Comparison of ENCODE assay signal across 21 cellular contexts in the genomic region with DNA sequence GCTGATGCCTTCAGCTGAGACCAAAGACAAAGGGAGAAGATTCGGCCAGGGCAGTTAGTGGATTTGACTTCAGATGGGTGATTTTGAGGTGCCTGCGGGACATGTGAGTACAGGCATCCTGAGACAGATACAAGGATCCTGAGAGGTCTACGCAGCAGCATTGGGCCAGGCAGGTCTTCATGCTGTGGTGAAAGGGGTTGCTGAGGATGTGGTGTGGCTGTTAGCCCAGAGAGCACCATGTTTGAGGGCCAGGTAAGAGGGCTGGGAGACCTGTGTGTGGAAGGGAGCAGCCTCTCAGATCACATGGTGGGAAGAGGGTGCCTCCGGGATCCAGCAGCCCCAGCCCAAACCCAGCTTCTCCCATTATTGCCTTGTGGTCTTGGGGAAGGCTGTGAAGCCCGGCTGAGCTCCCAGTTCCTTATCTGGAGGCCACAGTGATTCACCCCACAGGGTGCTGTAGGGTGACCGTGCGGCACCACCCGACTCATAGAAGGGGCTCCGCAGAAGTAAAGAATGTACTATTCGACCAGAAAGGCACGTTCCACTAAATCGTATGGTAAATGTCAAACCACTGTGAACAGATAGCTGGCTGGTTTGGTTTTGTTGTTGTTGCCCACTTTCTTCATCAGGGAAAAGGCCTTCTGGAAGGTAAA. TPM values are rescaled to one million over a fixed set of nuclear protein-coding genes. Genes with fewer than 3 reads are reported as not detected.
DNase-seq lines count a peak whose midpoint lies in the region; ATAC-seq, FAIRE-seq and TF ChIP-seq lines count a peak whose summit lies in the region.
"Had no signal": no experiment of that assay in that cellular context is flagged by ENCODE, and none has a peak within 500 bp of the region (broad histone marks: within the 10 kb centered on the region; RNA-seq: fewer than 3 reads in every experiment).

No MANE protein-coding gene starts in this region.

- H3K27me3 ChIP-seq in GM23248 (replicated peaks; ENCODE audit: insufficient read depth), result no peaks in the 10 kb centered on the region
- H3K27me3 ChIP-seq: foreskin keratinocyte had no signal

- H3K36me3 ChIP-seq in GM23248 (ENCODE audit: low read depth), result peaks cover 12% of the 10 kb centered on the region; the same call in 1 of the 2 replicates

- no peak overlapping the region for H3K4me2 ChIP-seq in GM23248 (ENCODE audit: unreplicated experiment)

- no peaks in the 10 kb centered on the region for H3F3A ChIP-seq in GM23248 (ENCODE audit: insufficient read depth)

- no peak overlapping the region for H3K27ac ChIP-seq in GM23248
- H3K27ac ChIP-seq: C4-2B, foreskin keratinocyte had no signal

- FAIRE-seq in D721Med (lab: Jason Lieb, UNC), result no peak

- H3K9me3 ChIP-seq in GM23248 (ENCODE audit: low read depth), result no peaks in the 10 kb centered on the region

- in situ Hi-C loops in GM23248 (cut with MboI), result no loop called here

- no peaks in the 10 kb centered on the region for H3K4me1 ChIP-seq in GM23248 (ENCODE audit: insufficient read depth)
- H3K4me1 ChIP-seq: foreskin keratinocyte had no signal

- DNase-seq in activated naive CD8-positive, alpha-beta T cell treated with anti-CD3 and anti-CD28 coated beads for 36 hours, result no peak
- DNase-seq in activated naive CD8-positive, alpha-beta T cell treated with anti-CD3 and anti-CD28 coated beads, Interleukin-2, amount 50 U/mL, for 24 hours, result no peak
- DNase-seq in activated T-helper 1 cell treated with anti-CD3 and anti-CD28 coated beads, Interleukin-12 subunit alpha, Interleukin-12 subunit beta, Interleukin-2, Interleukin-4 antibody, amounts not matched to agents 30 ng/mL and 10 ng/mL and 1 ng/mL, durations not matched to agents 14 hours and 24 hours and 36 hours (ENCODE audit: low spot score), result no peak
- DNase-seq in hepatic stellate cell (ENCODE audit: low spot score), result peak; percentile 68
- DNase-seq in stimulated activated naive B cell treated with anti-CD40 and anti-IgM and Interleukin-4, amounts not matched to agents 10 μg/mL and 1 μg/mL and 100 μg/mL, for 72 hours, result no peak
- no peak for DNase-seq in NCI-H1092 treated with DMSO at 0.1 percent for 48 hours (lab: John Stamatoyannopoulos, UW)
- no peak for DNase-seq in GM23248
- DNase-seq in D721Med (ENCODE audit: insufficient read length, low spot score), result no peak
- DNase-seq: activated CD4-positive, alpha-beta T cell treated with anti-CD3 and anti-CD28 coated beads for 4 hours; activated CD8-positive, alpha-beta memory T cell treated with anti-CD3 and anti-CD28 coated beads, Interleukin-2, amount 50 U/mL, for 4 hours; activated effector memory CD4-positive, alpha-beta T cell treated with anti-CD3 and anti-CD28 coated beads, Interleukin-2, amount 50 U/mL, for 16 hours; cerebellar nuclear complex; erythroblast; foreskin keratinocyte; HCEC 1CT; islet precursor cell; MM.1S; NCI-H1436; NCI-H510A treated with DMSO at 0.1 percent for 48 hours; stimulated activated CD4-positive, alpha-beta T cell treated with anti-CD3 and anti-CD28 coated beads, Interleukin-4, amount 100 ng/mL, for 4 hours had no signal

- no peak overlapping the region for H3K4me3 ChIP-seq in GM23248

- 85 to 89% methylated on average over 12 of the region's 12 CpGs for WGBS in GM23248 (ENCODE audit: low coverage in 1 of 2, low lambda C conversion rate in 2 of 2, missing lambda C conversion rate in 2 of 2), 2 experiments

- no peaks in the 10 kb centered on the region for H3K27me3 Mint-ChIP-seq in activated naive CD8-positive, alpha-beta T cell treated with anti-CD3 and anti-CD28 coated beads for 36 hours
- no peaks in the 10 kb centered on the region for H3K27me3 Mint-ChIP-seq in activated naive CD8-positive, alpha-beta T cell treated with anti-CD3 and anti-CD28 coated beads, Interleukin-2, amount 50 U/mL, for 24 hours
- H3K27me3 Mint-ChIP-seq in activated T-helper 1 cell treated with anti-CD3 and anti-CD28 coated beads, Interleukin-12 subunit alpha, Interleukin-12 subunit beta, Interleukin-2, Interleukin-4 antibody, amounts not matched to agents 30 ng/mL and 10 ng/mL and 1 ng/mL, durations not matched to agents 14 hours and 24 hours and 36 hours (ENCODE audit: insufficient read depth), result no peaks in the 10 kb centered on the region
- no peaks in the 10 kb centered on the region for H3K27me3 Mint-ChIP-seq in stimulated activated naive B cell treated with anti-CD40 and anti-IgM and Interleukin-4, amounts not matched to agents 10 μg/mL and 1 μg/mL and 100 μg/mL, for 72 hours

- H3K4me1 Mint-ChIP-seq in activated naive CD8-positive, alpha-beta T cell treated with anti-CD3 and anti-CD28 coated beads for 36 hours, result peaks cover 4% of the 10 kb centered on the region
- H3K4me1 Mint-ChIP-seq in activated naive CD8-positive, alpha-beta T cell treated with anti-CD3 and anti-CD28 coated beads, Interleukin-2, amount 50 U/mL, for 24 hours, result peaks cover 6% of the 10 kb centered on the region
- H3K4me1 Mint-ChIP-seq in activated T-helper 1 cell treated with anti-CD3 and anti-CD28 coated beads, Interleukin-12 subunit alpha, Interleukin-12 subunit beta, Interleukin-2, Interleukin-4 antibody, amounts not matched to agents 30 ng/mL and 10 ng/mL and 1 ng/mL, durations not matched to agents 14 hours and 24 hours and 36 hours (ENCODE audit: low read depth), result peaks cover 8% of the 10 kb centered on the region
- peaks cover 15 to 27% of the 10 kb centered on the region in 2 donors for H3K4me1 Mint-ChIP-seq in stimulated activated naive B cell treated with anti-CD40 and anti-IgM and Interleukin-4, amounts not matched to agents 10 μg/mL and 1 μg/mL and 100 μg/mL, for 72 hours

- no peak overlapping the region for H3K9ac ChIP-seq in GM23248

- H4K20me1 ChIP-seq in GM23248 (ENCODE audit: insufficient read depth), result no peaks in the 10 kb centered on the region

- intact Hi-C loops in activated T-helper 1 cell treated with anti-CD3 and anti-CD28 coated beads, Interleukin-12 subunit alpha, Interleukin-12 subunit beta, Interleukin-2, Interleukin-4 antibody, amounts not matched to agents 30 ng/mL and 10 ng/mL and 1 ng/mL, durations not matched to agents 14 hours and 24 hours and 36 hours (cut with micrococcal nuclease), result no loop called here

- no peak for TF ChIP-seq CTCF in D721Med (IDR thresholded peaks at IDR 0.05; ENCODE audit: insufficient read depth, missing control alignments)

- H3K9me2 ChIP-seq in GM23248 (ENCODE audit: insufficient read depth), result no peaks in the 10 kb centered on the region

- peaks cover 22% of the 10 kb centered on the region for H3K36me3 Mint-ChIP-seq in activated naive CD8-positive, alpha-beta T cell treated with anti-CD3 and anti-CD28 coated beads for 36 hours
- peaks cover 24% of the 10 kb centered on the region for H3K36me3 Mint-ChIP-seq in activated naive CD8-positive, alpha-beta T cell treated with anti-CD3 and anti-CD28 coated beads, Interleukin-2, amount 50 U/mL, for 24 hours (ENCODE audit: low read depth)
- H3K36me3 Mint-ChIP-seq in activated T-helper 1 cell treated with anti-CD3 and anti-CD28 coated beads, Interleukin-12 subunit alpha, Interleukin-12 subunit beta, Interleukin-2, Interleukin-4 antibody, amounts not matched to agents 30 ng/mL and 10 ng/mL and 1 ng/mL, durations not matched to agents 14 hours and 24 hours and 36 hours (ENCODE audit: low read depth), result peaks cover 33% of the 10 kb centered on the region
- peaks cover 46 to 73% of the 10 kb centered on the region in 2 donors for H3K36me3 Mint-ChIP-seq in stimulated activated naive B cell treated with anti-CD40 and anti-IgM and Interleukin-4, amounts not matched to agents 10 μg/mL and 1 μg/mL and 100 μg/mL, for 72 hours

- no peaks in the 10 kb centered on the region for H3K79me2 ChIP-seq in GM23248 (ENCODE audit: insufficient read depth)

- no peaks in the 10 kb centered on the region for H3K9me3 Mint-ChIP-seq in activated naive CD8-positive, alpha-beta T cell treated with anti-CD3 and anti-CD28 coated beads for 36 hours
- H3K9me3 Mint-ChIP-seq in activated naive CD8-positive, alpha-beta T cell treated with anti-CD3 and anti-CD28 coated beads, Interleukin-2, amount 50 U/mL, for 24 hours, result no peaks in the 10 kb centered on the region
- no peaks in the 10 kb centered on the region for H3K9me3 Mint-ChIP-seq in activated T-helper 1 cell treated with anti-CD3 and anti-CD28 coated beads, Interleukin-12 subunit alpha, Interleukin-12 subunit beta, Interleukin-2, Interleukin-4 antibody, amounts not matched to agents 30 ng/mL and 10 ng/mL and 1 ng/mL, durations not matched to agents 14 hours and 24 hours and 36 hours
- peaks cover 0 to 4% of the 10 kb centered on the region in 2 donors for H3K9me3 Mint-ChIP-seq in stimulated activated naive B cell treated with anti-CD40 and anti-IgM and Interleukin-4, amounts not matched to agents 10 μg/mL and 1 μg/mL and 100 μg/mL, for 72 hours

- no peak for ATAC-seq in activated naive CD8-positive, alpha-beta T cell treated with anti-CD3 and anti-CD28 coated beads, Interleukin-2, amount 50 U/mL, for 24 hours
- no peak for ATAC-seq in stimulated activated naive B cell treated with anti-CD40 and anti-IgM and Interleukin-4, amounts not matched to agents 10 μg/mL and 1 μg/mL and 100 μg/mL, for 72 hours (replicated peaks)
- ATAC-seq: foreskin keratinocyte had no signal

- no peak overlapping the region for H2AFZ ChIP-seq in GM23248

- no peak overlapping the region for H3K4me3 Mint-ChIP-seq in activated naive CD8-positive, alpha-beta T cell treated with anti-CD3 and anti-CD28 coated beads for 36 hours
- no peak overlapping the region for H3K4me3 Mint-ChIP-seq in activated naive CD8-positive, alpha-beta T cell treated with anti-CD3 and anti-CD28 coated beads, Interleukin-2, amount 50 U/mL, for 24 hours
- H3K4me3 Mint-ChIP-seq in activated T-helper 1 cell treated with anti-CD3 and anti-CD28 coated beads, Interleukin-12 subunit alpha, Interleukin-12 subunit beta, Interleukin-2, Interleukin-4 antibody, amounts not matched to agents 30 ng/mL and 10 ng/mL and 1 ng/mL, durations not matched to agents 14 hours and 24 hours and 36 hours, result no peak overlapping the region
- no peak overlapping the region for H3K4me3 Mint-ChIP-seq in stimulated activated naive B cell treated with anti-CD40 and anti-IgM and Interleukin-4, amounts not matched to agents 10 μg/mL and 1 μg/mL and 100 μg/mL, for 72 hours

- peak overlapping the region; percentile 21 for H3K27ac Mint-ChIP-seq in activated naive CD8-positive, alpha-beta T cell treated with anti-CD3 and anti-CD28 coated beads for 36 hours
- H3K27ac Mint-ChIP-seq in activated naive CD8-positive, alpha-beta T cell treated with anti-CD3 and anti-CD28 coated beads, Interleukin-2, amount 50 U/mL, for 24 hours, result no peak overlapping the region
- H3K27ac Mint-ChIP-seq in activated T-helper 1 cell treated with anti-CD3 and anti-CD28 coated beads, Interleukin-12 subunit alpha, Interleukin-12 subunit beta, Interleukin-2, Interleukin-4 antibody, amounts not matched to agents 30 ng/mL and 10 ng/mL and 1 ng/mL, durations not matched to agents 14 hours and 24 hours and 36 hours, result peak overlapping the region; percentile 49
- H3K27ac Mint-ChIP-seq in stimulated activated naive B cell treated with anti-CD40 and anti-IgM and Interleukin-4, amounts not matched to agents 10 μg/mL and 1 μg/mL and 100 μg/mL, for 72 hours, result peak overlapping the region; percentile 75

RNA-seq across cellular contexts. Expression of a gene that starts 27.7 kb away (rescaled TPM):
- total RNA-seq in activated naive CD8-positive, alpha-beta T cell treated with anti-CD3 and anti-CD28 coated beads for 36 hours, result 10 to 100 TPM; 10.3 to 11.2 TPM
- 15.2 and 16.8 TPM in 2 replicates for total RNA-seq in activated T-helper 1 cell treated with anti-CD3 and anti-CD28 coated beads, Interleukin-12 subunit alpha, Interleukin-12 subunit beta, Interleukin-2, Interleukin-4 antibody, amounts not matched to agents 30 ng/mL and 10 ng/mL and 1 ng/mL, durations not matched to agents 14 hours and 24 hours and 36 hours
- total RNA-seq in GM23248 (2014; rRNA removed; shearing (Covaris generic)), result 14.8 and 15.7 TPM in 2 replicates
- 2.2 and 2.4 TPM in 2 replicates for polyA plus RNA-seq in GM23248 (2016; fragmentation: Nextera tagmentation; extraction: Ambion mirVana)

RNA-seq across cellular contexts. Expression of a gene that starts 52.4 kb away (rescaled TPM):
- 100 to 1,000 TPM in 1 of 2 experiments, 10 to 100 TPM in 1; 96.6 to 109 TPM for total RNA-seq in activated naive CD8-positive, alpha-beta T cell treated with anti-CD3 and anti-CD28 coated beads for 36 hours
- 106 and 115 TPM in 2 replicates for total RNA-seq in activated T-helper 1 cell treated with anti-CD3 and anti-CD28 coated beads, Interleukin-12 subunit alpha, Interleukin-12 subunit beta, Interleukin-2, Interleukin-4 antibody, amounts not matched to agents 30 ng/mL and 10 ng/mL and 1 ng/mL, durations not matched to agents 14 hours and 24 hours and 36 hours
- 21.6 and 41.8 TPM in 2 replicates for total RNA-seq in GM23248 (2014; rRNA removed; shearing (Covaris generic))
- polyA plus RNA-seq in GM23248 (2016; fragmentation: Nextera tagmentation; extraction: Ambion mirVana), result 82.1 and 85.5 TPM in 2 replicates
